Comparison of ENCODE assay signal across 8 cellular contexts in the genomic region with DNA sequence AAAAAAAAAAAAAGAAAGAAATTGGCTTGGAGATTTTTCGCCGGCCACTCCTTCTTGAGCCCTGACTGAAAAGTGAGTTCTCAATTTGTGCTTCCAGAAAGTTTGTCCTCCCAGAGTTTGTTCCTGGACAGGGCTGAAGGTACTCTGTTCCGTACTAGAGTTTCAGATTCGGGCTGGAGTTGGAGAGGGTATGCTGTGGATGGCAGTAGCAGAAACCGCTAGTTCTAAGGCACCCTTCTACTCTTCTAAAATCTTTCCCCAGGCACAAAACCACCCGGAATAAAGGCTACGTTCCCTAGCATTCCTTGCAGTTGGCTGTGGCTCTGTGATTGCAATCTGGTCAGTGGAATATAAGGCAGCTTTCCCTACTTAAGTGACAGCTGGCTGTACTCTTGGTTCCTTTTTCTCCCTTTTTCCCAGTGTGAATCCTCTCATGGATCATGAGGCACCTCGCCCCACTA. TPM values are rescaled to one million over a fixed set of nuclear protein-coding genes. Genes with fewer than 3 reads are reported as not detected.
DNase-seq lines count a peak whose midpoint lies in the region; ATAC-seq and TF ChIP-seq lines count a peak whose summit lies in the region.

No MANE protein-coding gene starts in this region.

- H3K27me3 Mint-ChIP-seq in activated naive CD4-positive, alpha-beta T cell treated with anti-CD3 and anti-CD28 coated beads for 36 hours (ENCODE audit: low read depth) = peaks cover 2% of the 10 kb centered on the region

- no peaks in the 10 kb centered on the region for H3K9me3 ChIP-seq in esophagus squamous epithelium
- no peaks in the 10 kb centered on the region for H3K9me3 ChIP-seq in ovary

- intact Hi-C loops in activated naive CD4-positive, alpha-beta T cell treated with anti-CD3 and anti-CD28 coated beads for 36 hours (cut with micrococcal nuclease) = loop anchor here (2.0 to 10.0 kb wide), 6 partner anchors 115 to 1845 kb away; partner anchors contain the start of genes APPBP2, BCAS3, CLTC and INTS2
- intact Hi-C loops in esophagus squamous epithelium (cut with DNase I) = no loop called here
- intact Hi-C loops in ovary (cut with DNase I) = no loop called here

- H3K27me3 ChIP-seq in esophagus squamous epithelium = no peaks in the 10 kb centered on the region
- no peaks in the 10 kb centered on the region for H3K27me3 ChIP-seq in ovary

- H3K4me3 Mint-ChIP-seq in activated naive CD4-positive, alpha-beta T cell treated with anti-CD3 and anti-CD28 coated beads for 36 hours = peak overlapping the region; percentile 85

- TF ChIP-seq POLR2A in esophagus squamous epithelium (IDR thresholded peaks at IDR 0.05) (no peak), ovary (IDR thresholded peaks at IDR 0.05) (no peak)

- H3K27ac ChIP-seq in esophagus squamous epithelium (peak overlapping the region; percentile 25 to 92 (median 79)), ovary (no peak overlapping the region)

- peaks cover 20% of the 10 kb centered on the region for H3K4me1 Mint-ChIP-seq in activated naive CD4-positive, alpha-beta T cell treated with anti-CD3 and anti-CD28 coated beads for 36 hours (ENCODE audit: low read depth)

- 35 to 36% methylated on average over 8 of the region's 8 CpGs for WGBS in esophagus squamous epithelium, 2 donors
- 22 to 35% (median 23%) methylated on average over 8 of the region's 8 CpGs for WGBS in ovary, 3 donors

- peak overlapping the region; percentile 42 to 85 (median 78) for H3K4me3 ChIP-seq in esophagus squamous epithelium
- peak overlapping the region; percentile 55 for H3K4me3 ChIP-seq in ovary

- ATAC-seq in GM21737 (IDR thresholded peaks at IDR 0.05; ENCODE audit: unreplicated experiment) = no peak

- peak overlapping the region; percentile 22 for H3K27ac Mint-ChIP-seq in activated naive CD4-positive, alpha-beta T cell treated with anti-CD3 and anti-CD28 coated beads for 36 hours

- H3K4me1 ChIP-seq in esophagus squamous epithelium = peaks cover 8 to 45% (median 15%) of the 10 kb centered on the region in 3 donors
- H3K4me1 ChIP-seq in ovary (ENCODE audit: insufficient read depth) = peaks cover 3% of the 10 kb centered on the region

- peaks cover 9% of the 10 kb centered on the region for H3K36me3 Mint-ChIP-seq in activated naive CD4-positive, alpha-beta T cell treated with anti-CD3 and anti-CD28 coated beads for 36 hours (ENCODE audit: low read depth)

- no peak for TF ChIP-seq CTCF in esophagus squamous epithelium (IDR thresholded peaks at IDR 0.05)
- no peak for TF ChIP-seq CTCF in ovary (IDR thresholded peaks at IDR 0.05)

- CTCF ChIA-PET in activated naive CD4-positive, alpha-beta T cell treated with anti-CD3 and anti-CD28 coated beads for 36 hours (lab: Charles Lee) = no interaction called here

- TF ChIP-seq EP300 in ovary (IDR thresholded peaks at IDR 0.05) = no peak

- H3K9me3 Mint-ChIP-seq in activated naive CD4-positive, alpha-beta T cell treated with anti-CD3 and anti-CD28 coated beads for 36 hours = no peaks in the 10 kb centered on the region

- no peak for DNase-seq in activated naive CD4-positive, alpha-beta T cell treated with anti-CD3 and anti-CD28 coated beads for 36 hours
- DNase-seq in activated naive CD4-positive, alpha-beta T cell treated with anti-CD3 and anti-CD28 coated beads, Interleukin-2, amount 50 U/mL, for 16 hours = no peak
- peak; percentile 35 for DNase-seq in SK-N-DZ (ENCODE audit: low spot score)
- DNase-seq in esophagus squamous epithelium (lab: John Stamatoyannopoulos, UW) = no peak
- DNase-seq in ovary = no peak
- DNase-seq in D341Med (ENCODE audit: low spot score) = no peak
- no peak for DNase-seq in activated CD4-positive, alpha-beta T cell treated with anti-CD3 and anti-CD28 coated beads, Interleukin-2, amount 50 U/mL, for 48 hours

- H3K36me3 ChIP-seq in esophagus squamous epithelium = peaks cover 0 to 22% (median 7%) of the 10 kb centered on the region in 3 donors
- no peaks in the 10 kb centered on the region for H3K36me3 ChIP-seq in ovary

RNA-seq across cellular contexts. Expression of gene HEATR6, which starts 0.7 kb away (rescaled TPM):
- total RNA-seq in activated naive CD4-positive, alpha-beta T cell treated with anti-CD3 and anti-CD28 coated beads for 36 hours = 10 to 100 TPM; 19.3 to 22.9 TPM
- polyA plus RNA-seq in SK-N-DZ (2014; cell fraction: cytosol; rRNA removed) = 17.9 and 18.8 TPM in 2 replicates
- 35.7 and 57.9 TPM in 2 replicates for polyA plus RNA-seq in SK-N-DZ (2014; cell fraction: nucleus; rRNA removed)
- total RNA-seq in esophagus squamous epithelium (10 to 100 TPM in 2 of 4 donors, 1 to 10 TPM in 2; 5.8 to 14.8 (median 11.4) TPM), ovary (10 to 100 TPM; 10.8 to 24.0 (median 18.8) TPM)
- polyA plus RNA-seq in ovary = 10 to 100 TPM in 1 of 2 donors, 1 to 10 TPM in 1; 7.6 to 19.3 TPM

Comparison
In these comparisons a context has a peak if more than half of its experiments do, and no peak if none do; other contexts are left out.
1. H3K27ac ChIP-seq: peak in esophagus squamous epithelium (4 of 4); none in ovary (0 of 2).